In genomic region chr5:97022898-97023297, GRCh38 we compare ENCODE assay signal across 17 cellular contexts.
DNase-seq lines count a peak whose midpoint lies in the region; ATAC-seq, FAIRE-seq and TF ChIP-seq lines count a peak whose summit lies in the region.
"Had no signal": no experiment of that assay in that cellular context is flagged by ENCODE, and none has a peak within 500 bp of the region (broad histone marks: within the 10 kb centered on the region; RNA-seq: fewer than 3 reads in every experiment).

No MANE protein-coding gene starts in this region.

- POLR2A ChIA-PET in GM12878 (lab: Charles Lee) = no interaction called here

- peaks cover 20% of the 10 kb centered on the region for H3K36me3 Mint-ChIP-seq in Calu3 (ENCODE audit: insufficient read depth, unreplicated experiment)

- peaks cover 3 to 29% of the 10 kb centered on the region in 2 experiments for H3K36me3 ChIP-seq in GM12878 (ENCODE audit: control insufficient read depth in 2 of 2, insufficient read depth in 2 of 2, low read length in 1 of 2)

- TF ChIP-seq POLR2A in GM12878 (IDR thresholded peaks at IDR 0.05; ENCODE audit: low read depth, low read length) = no peak

- no peak for TF ChIP-seq EP300 in GM12878 (IDR thresholded peaks at IDR 0.05; ENCODE audit: borderline replicate concordance in 1 of 2, control insufficient read depth in 1 of 2, low read depth in 2 of 2, low read length in 2 of 2)

- no peaks in the 10 kb centered on the region for H3K4me1 Mint-ChIP-seq in Calu3 (ENCODE audit: low read depth, unreplicated experiment)

- H4K20me1 ChIP-seq in GM12878 (ENCODE audit: control insufficient read depth, insufficient read depth) = no peaks in the 10 kb centered on the region

- peaks cover 5% of the 10 kb centered on the region; the same call in 1 of the 2 replicates for H3K4me1 ChIP-seq in GM12878 (ENCODE audit: control insufficient read depth, insufficient read depth, low read length)
- H3K4me1 ChIP-seq: foreskin keratinocyte had no signal

- H3K9me3 ChIP-seq in GM12878 (replicated peaks; ENCODE audit: control insufficient read depth, insufficient read depth, low read length) = no peaks in the 10 kb centered on the region

- H3K27ac ChIP-seq in GM12878 (ENCODE audit: control insufficient read depth, insufficient read depth) = no peak overlapping the region
- H3K27ac ChIP-seq: foreskin keratinocyte, WERI-Rb-1 had no signal

- TF ChIP-seq CTCF in GM12878 (IDR thresholded peaks at IDR 0.05 in 2 of 3, conservative IDR thresholded peaks at IDR 0.05 in 1 of 3; ENCODE audit: control insufficient read depth in 2 of 3, extremely low read depth in 1 of 3, insufficient read depth in 1 of 3, low read depth in 3 of 3, low read length in 3 of 3) = no peak
- TF ChIP-seq CTCF in Calu3 (IDR thresholded peaks at IDR 0.05; ENCODE audit: unreplicated experiment) = no peak

- in situ Hi-C loops in GM12878 (cut with MboI) = loop anchor here (25.0 kb wide), 1 partner anchor 1864 kb away; no protein-coding TSS in a partner anchor

- no peaks in the 10 kb centered on the region for H3K9me3 Mint-ChIP-seq in Calu3 (ENCODE audit: low read depth, unreplicated experiment)

- SMC1A ChIA-PET in GM12878 (lab: Charles Lee; ENCODE audit: uncharacterized antibody, unreplicated experiment) = no interaction called here

- intact Hi-C loops in GM12878 (cut with micrococcal nuclease; ENCODE audit: unreplicated experiment) (no loop called here), Calu3 (cut with micrococcal nuclease; ENCODE audit: unreplicated experiment) (no loop called here)

- no peaks in the 10 kb centered on the region for H3K27me3 ChIP-seq in GM12878 (replicated peaks in 1 of 2; ENCODE audit: control insufficient read depth in 2 of 2, insufficient read depth in 2 of 2, low read length in 1 of 2)
- H3K27me3 ChIP-seq: foreskin keratinocyte had no signal

- no peak overlapping the region for H3K27ac Mint-ChIP-seq in Calu3 (ENCODE audit: unreplicated experiment)

- CTCF ChIA-PET in GM12878 (lab: Yijun Ruan, JAX) (interaction anchor here (1.1 to 1.3 kb wide), 2 partner anchors 25 to 120 kb away, joined by 4 to 5 read pairs; partner anchors contain the start of gene LIX1), Calu3 (lab: Charles Lee) (no interaction called here)

- no peak overlapping the region for H3K4me3 ChIP-seq in GM12878

- H3K9ac ChIP-seq in GM12878 (ENCODE audit: control insufficient read depth, insufficient read depth, low read length) = no peak overlapping the region

- H3K27me3 Mint-ChIP-seq in Calu3 (ENCODE audit: unreplicated experiment) = no peaks in the 10 kb centered on the region

- RAD21 ChIA-PET in GM12878 (lab: Charles Lee; ENCODE audit: unreplicated experiment) = no interaction called here

- no peak for TF ChIP-seq RAD21 in GM12878 (IDR thresholded peaks at IDR 0.05; ENCODE audit: insufficient read depth, low read depth, low read length)

- no peak for FAIRE-seq in GM12878 (lab: Jason Lieb, UNC)

- H3K79me2 ChIP-seq in GM12878 (ENCODE audit: control insufficient read depth, insufficient read depth, low read length) = no peaks in the 10 kb centered on the region

- no peak overlapping the region for H2AFZ ChIP-seq in GM12878 (ENCODE audit: control insufficient read depth, low read depth, low read length)

- peak; percentile 76 for ATAC-seq in GM18502 (IDR thresholded peaks at IDR 0.05; ENCODE audit: poor library complexity, unreplicated experiment)
- ATAC-seq in GM21423 (IDR thresholded peaks at IDR 0.05; ENCODE audit: unreplicated experiment) = peak; percentile 48
- ATAC-seq in GM12878 = peak; percentile 77
- ATAC-seq: foreskin keratinocyte had no signal

- DNase-seq in NOMO-1 treated with dmso at 0.1 percent for 144 hours (lab: John Stamatoyannopoulos, UW; ENCODE audit: unreplicated experiment) = peak; percentile 63
- DNase-seq in GM12878 (ENCODE audit: low read depth, low spot score) = no peak
- no peak for DNase-seq in Calu3
- no peak for DNase-seq in UCSD-AML1 (lab: John Stamatoyannopoulos, UW; ENCODE audit: unreplicated experiment)
- no peak for DNase-seq in NCI-H2196 treated with DMSO at 0.1 percent for 48 hours (lab: John Stamatoyannopoulos, UW; ENCODE audit: unreplicated experiment)
- DNase-seq: effector memory CD4-positive, alpha-beta T cell; foreskin keratinocyte; GF-D8; KG1; mammary epithelial cell; NCI-H187; NCI-H748 treated with DMSO at 0.1 percent for 48 hours; nucleus accumbens; SHP77 treated with DMSO at 0.1 percent for 48 hours; WERI-Rb-1 had no signal

- H3K4me2 ChIP-seq in GM12878 (ENCODE audit: control insufficient read depth, insufficient read depth) = no peak overlapping the region

- 50% methylated on average over 1 of the region's 1 CpG for WGBS in GM12878 (ENCODE audit: insufficient coverage, insufficient replicate concordance, low lambda C conversion rate, missing lambda C conversion rate)

- no TSS peak for BruUV-seq in GM12878 (replicated peaks; lab: Mats Ljungman, UMichigan)
- no TSS peak for BruUV-seq in Calu3 (replicated peaks; lab: Mats Ljungman, UMichigan)

- no peak overlapping the region for H3K4me3 Mint-ChIP-seq in Calu3 (ENCODE audit: low read depth, unreplicated experiment)

TF ChIP-seq in GM12878, 131 proteins besides CTCF, POLR2A, EP300 and RAD21:
- TF ChIP-seq RUNX3 (IDR thresholded peaks at IDR 0.05; ENCODE audit: low read length) (0 out of 2 replicates have a peak, but pooled peaks have one; percentile 14), ZZZ3 (IDR thresholded peaks at IDR 0.05; ENCODE audit: control insufficient read depth, insufficient read length, low read depth) (no peak)
